In the genomic region with DNA sequence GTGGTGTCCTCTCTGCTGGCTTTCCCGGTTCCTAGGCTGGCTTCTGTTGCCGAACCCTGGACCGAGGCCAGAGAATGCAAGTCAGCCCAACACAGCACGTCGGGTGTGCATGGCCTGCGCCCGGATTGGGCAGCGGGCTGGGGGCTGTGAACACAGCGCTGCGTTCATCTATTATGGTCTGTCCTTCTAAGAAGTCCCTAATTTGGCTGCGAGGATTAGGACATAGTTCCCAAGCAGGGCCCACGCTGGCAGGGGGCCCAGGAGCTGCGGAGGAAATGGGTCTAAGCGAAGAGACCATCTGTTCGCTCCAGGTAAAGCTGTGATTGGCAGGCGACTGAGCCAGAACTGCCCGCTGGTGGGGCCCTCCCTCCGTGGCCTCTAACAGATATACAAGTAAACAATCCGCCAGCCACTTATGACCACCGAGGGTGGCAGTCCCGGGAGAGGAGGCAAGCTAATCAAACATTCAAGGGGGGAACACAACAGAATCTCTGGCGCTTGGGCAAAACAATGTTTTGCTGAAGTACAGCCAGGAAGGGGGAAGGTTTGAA, we compare ENCODE assay signal across 1 cellular context.
A peak's percentile ranks its signal among the peaks of the same experiment; 100 is the strongest.
TF ChIP-seq lines count a peak whose summit lies in the region.

No MANE protein-coding gene starts in this region.

TF ChIP-seq in HepG2, 621 proteins besides CTCF, POLR2A, EP300 and RAD21 (continued from another document):
- TF ChIP-seq, protein P1, sequence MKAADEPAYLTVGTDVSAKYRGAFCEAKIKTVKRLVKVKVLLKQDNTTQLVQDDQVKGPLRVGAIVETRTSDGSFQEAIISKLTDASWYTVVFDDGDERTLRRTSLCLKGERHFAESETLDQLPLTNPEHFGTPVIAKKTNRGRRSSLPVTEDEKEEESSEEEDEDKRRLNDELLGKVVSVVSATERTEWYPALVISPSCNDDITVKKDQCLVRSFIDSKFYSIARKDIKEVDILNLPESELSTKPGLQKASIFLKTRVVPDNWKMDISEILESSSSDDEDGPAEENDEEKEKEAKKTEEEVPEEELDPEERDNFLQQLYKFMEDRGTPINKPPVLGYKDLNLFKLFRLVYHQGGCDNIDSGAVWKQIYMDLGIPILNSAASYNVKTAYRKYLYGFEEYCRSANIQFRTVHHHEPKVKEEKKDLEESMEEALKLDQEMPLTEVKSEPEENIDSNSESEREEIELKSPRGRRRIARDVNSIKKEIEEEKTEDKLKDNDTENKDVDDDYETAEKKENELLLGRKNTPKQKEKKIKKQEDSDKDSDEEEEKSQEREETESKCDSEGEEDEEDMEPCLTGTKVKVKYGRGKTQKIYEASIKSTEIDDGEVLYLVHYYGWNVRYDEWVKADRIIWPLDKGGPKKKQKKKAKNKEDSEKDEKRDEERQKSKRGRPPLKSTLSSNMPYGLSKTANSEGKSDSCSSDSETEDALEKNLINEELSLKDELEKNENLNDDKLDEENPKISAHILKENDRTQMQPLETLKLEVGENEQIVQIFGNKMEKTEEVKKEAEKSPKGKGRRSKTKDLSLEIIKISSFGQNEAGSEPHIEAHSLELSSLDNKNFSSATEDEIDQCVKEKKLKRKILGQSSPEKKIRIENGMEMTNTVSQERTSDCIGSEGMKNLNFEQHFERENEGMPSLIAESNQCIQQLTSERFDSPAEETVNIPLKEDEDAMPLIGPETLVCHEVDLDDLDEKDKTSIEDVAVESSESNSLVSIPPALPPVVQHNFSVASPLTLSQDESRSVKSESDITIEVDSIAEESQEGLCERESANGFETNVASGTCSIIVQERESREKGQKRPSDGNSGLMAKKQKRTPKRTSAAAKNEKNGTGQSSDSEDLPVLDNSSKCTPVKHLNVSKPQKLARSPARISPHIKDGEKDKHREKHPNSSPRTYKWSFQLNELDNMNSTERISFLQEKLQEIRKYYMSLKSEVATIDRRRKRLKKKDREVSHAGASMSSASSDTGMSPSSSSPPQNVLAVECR (CRISPR knock-in tag; IDR thresholded peaks at IDR 0.05; ENCODE audit: borderline replicate concordance) = peak; percentile 43; the same call in 1 of the 2 replicates
- TF ChIP-seq, protein P2, sequence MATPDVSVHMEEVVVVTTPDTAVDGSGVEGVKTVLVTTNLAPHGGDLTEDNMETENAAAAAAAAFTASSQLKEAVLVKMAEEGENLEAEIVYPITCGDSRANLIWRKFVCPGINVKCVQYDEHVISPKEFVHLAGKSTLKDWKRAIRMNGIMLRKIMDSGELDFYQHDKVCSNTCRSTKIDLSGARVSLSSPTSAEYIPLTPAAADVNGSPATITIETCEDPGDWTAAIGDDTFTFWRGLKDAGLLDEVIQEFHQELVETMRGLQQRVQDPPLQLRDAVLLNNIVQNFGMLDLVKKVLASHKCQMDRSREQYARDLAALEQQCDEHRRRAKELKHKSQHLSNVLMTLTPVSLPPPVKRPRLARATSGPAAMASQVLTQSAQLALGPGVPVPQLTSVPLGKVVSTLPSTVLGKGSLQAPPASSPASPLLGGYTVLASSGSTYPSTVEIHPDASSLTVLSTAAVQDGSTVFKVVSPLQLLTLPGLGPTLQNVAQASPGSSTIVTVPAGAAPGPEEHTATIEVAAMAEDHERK (CRISPR knock-in tag; IDR thresholded peaks at IDR 0.05; ENCODE audit: low read depth) = no peak
- no peak for TF ChIP-seq EED (CRISPR knock-in tag; IDR thresholded peaks at IDR 0.05)
- peak; percentile 36 for TF ChIP-seq SRSF1 (optimal IDR thresholded peaks at IDR 0.05; ENCODE audit: low read depth, low read length)
- TF ChIP-seq ZNF773 (CRISPR knock-in tag; IDR thresholded peaks at IDR 0.05; ENCODE audit: borderline replicate concordance) = no peak
- no peak; the same call in 1 of the 2 replicates for TF ChIP-seq ZMYM3 (CRISPR knock-in tag; IDR thresholded peaks at IDR 0.05)
- TF ChIP-seq ZNF891 (CRISPR knock-in tag; IDR thresholded peaks at IDR 0.05) = no peak
- no peak for TF ChIP-seq KAT2B (IDR thresholded peaks at IDR 0.05; ENCODE audit: borderline replicate concordance, low read depth, low read length)
- TF ChIP-seq CBX2 (IDR thresholded peaks at IDR 0.05; ENCODE audit: low read depth, low read length) = no peak
- TF ChIP-seq CBX2 (CRISPR knock-in tag; IDR thresholded peaks at IDR 0.05; ENCODE audit: low read depth) = no peak
- TF ChIP-seq, protein P3, sequence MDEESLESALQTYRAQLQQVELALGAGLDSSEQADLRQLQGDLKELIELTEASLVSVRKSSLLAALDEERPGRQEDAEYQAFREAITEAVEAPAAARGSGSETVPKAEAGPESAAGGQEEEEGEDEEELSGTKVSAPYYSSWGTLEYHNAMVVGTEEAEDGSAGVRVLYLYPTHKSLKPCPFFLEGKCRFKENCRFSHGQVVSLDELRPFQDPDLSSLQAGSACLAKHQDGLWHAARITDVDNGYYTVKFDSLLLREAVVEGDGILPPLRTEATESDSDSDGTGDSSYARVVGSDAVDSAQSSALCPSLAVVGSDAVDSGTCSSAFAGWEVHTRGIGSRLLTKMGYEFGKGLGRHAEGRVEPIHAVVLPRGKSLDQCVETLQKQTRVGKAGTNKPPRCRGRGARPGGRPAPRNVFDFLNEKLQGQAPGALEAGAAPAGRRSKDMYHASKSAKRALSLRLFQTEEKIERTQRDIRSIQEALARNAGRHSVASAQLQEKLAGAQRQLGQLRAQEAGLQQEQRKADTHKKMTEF (CRISPR knock-in tag; IDR thresholded peaks at IDR 0.05) = no peak; the same call in none of the 2 replicates
- TF ChIP-seq, protein P4, sequence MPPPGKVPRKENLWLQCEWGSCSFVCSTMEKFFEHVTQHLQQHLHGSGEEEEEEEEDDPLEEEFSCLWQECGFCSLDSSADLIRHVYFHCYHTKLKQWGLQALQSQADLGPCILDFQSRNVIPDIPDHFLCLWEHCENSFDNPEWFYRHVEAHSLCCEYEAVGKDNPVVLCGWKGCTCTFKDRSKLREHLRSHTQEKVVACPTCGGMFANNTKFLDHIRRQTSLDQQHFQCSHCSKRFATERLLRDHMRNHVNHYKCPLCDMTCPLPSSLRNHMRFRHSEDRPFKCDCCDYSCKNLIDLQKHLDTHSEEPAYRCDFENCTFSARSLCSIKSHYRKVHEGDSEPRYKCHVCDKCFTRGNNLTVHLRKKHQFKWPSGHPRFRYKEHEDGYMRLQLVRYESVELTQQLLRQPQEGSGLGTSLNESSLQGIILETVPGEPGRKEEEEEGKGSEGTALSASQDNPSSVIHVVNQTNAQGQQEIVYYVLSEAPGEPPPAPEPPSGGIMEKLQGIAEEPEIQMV (CRISPR knock-in tag; IDR thresholded peaks at IDR 0.05; ENCODE audit: low read depth) = 0 out of 2 replicates have a peak, but pooled peaks have one; percentile 45
- no peak for TF ChIP-seq ZNF326 (CRISPR knock-in tag; IDR thresholded peaks at IDR 0.05; ENCODE audit: borderline replicate concordance)
- TF ChIP-seq ZMYM2 (CRISPR knock-in tag; IDR thresholded peaks at IDR 0.05) = no peak
- peak; percentile 43 for TF ChIP-seq NFYB (CRISPR knock-in tag; IDR thresholded peaks at IDR 0.05)
- no peak for TF ChIP-seq U2AF2 (IDR thresholded peaks at IDR 0.05; ENCODE audit: low read depth, low read length)
- no peak for TF ChIP-seq ZNF33A (CRISPR knock-in tag; IDR thresholded peaks at IDR 0.05; ENCODE audit: borderline replicate concordance)
- no peak for TF ChIP-seq ZNF672 (CRISPR knock-in tag; IDR thresholded peaks at IDR 0.05)
- no peak; the same call in 1 of the 2 replicates for TF ChIP-seq ZFP36L1 (CRISPR knock-in tag; IDR thresholded peaks at IDR 0.05)
- 0 out of 2 replicates have a peak, but pooled peaks have one; percentile 36 for TF ChIP-seq YEATS4 (CRISPR knock-in tag; IDR thresholded peaks at IDR 0.05; ENCODE audit: borderline replicate concordance)
- no peak for TF ChIP-seq RBAK (CRISPR knock-in tag; IDR thresholded peaks at IDR 0.05)
- no peak for TF ChIP-seq TOE1 (CRISPR knock-in tag; IDR thresholded peaks at IDR 0.05)
- TF ChIP-seq ZNF230 (CRISPR knock-in tag; IDR thresholded peaks at IDR 0.05) = 0 out of 2 replicates have a peak, but pooled peaks have one; percentile 56
- TF ChIP-seq, protein P5, sequence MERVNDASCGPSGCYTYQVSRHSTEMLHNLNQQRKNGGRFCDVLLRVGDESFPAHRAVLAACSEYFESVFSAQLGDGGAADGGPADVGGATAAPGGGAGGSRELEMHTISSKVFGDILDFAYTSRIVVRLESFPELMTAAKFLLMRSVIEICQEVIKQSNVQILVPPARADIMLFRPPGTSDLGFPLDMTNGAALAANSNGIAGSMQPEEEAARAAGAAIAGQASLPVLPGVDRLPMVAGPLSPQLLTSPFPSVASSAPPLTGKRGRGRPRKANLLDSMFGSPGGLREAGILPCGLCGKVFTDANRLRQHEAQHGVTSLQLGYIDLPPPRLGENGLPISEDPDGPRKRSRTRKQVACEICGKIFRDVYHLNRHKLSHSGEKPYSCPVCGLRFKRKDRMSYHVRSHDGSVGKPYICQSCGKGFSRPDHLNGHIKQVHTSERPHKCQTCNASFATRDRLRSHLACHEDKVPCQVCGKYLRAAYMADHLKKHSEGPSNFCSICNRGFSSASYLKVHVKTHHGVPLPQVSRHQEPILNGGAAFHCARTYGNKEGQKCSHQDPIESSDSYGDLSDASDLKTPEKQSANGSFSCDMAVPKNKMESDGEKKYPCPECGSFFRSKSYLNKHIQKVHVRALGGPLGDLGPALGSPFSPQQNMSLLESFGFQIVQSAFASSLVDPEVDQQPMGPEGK (CRISPR knock-in tag; IDR thresholded peaks at IDR 0.05) = peak; percentile 55; the same call in 1 of the 2 replicates
- TF ChIP-seq GFI1 (CRISPR knock-in tag; IDR thresholded peaks at IDR 0.05; ENCODE audit: borderline replicate concordance) = peak; percentile 30; the same call in 1 of the 2 replicates
- peak; percentile 74; the same call in 1 of the 2 replicates for TF ChIP-seq GATAD2A (CRISPR knock-in tag; IDR thresholded peaks at IDR 0.05)
- TF ChIP-seq ZBTB38 (CRISPR knock-in tag; IDR thresholded peaks at IDR 0.05) = no peak
- TF ChIP-seq, protein P6, sequence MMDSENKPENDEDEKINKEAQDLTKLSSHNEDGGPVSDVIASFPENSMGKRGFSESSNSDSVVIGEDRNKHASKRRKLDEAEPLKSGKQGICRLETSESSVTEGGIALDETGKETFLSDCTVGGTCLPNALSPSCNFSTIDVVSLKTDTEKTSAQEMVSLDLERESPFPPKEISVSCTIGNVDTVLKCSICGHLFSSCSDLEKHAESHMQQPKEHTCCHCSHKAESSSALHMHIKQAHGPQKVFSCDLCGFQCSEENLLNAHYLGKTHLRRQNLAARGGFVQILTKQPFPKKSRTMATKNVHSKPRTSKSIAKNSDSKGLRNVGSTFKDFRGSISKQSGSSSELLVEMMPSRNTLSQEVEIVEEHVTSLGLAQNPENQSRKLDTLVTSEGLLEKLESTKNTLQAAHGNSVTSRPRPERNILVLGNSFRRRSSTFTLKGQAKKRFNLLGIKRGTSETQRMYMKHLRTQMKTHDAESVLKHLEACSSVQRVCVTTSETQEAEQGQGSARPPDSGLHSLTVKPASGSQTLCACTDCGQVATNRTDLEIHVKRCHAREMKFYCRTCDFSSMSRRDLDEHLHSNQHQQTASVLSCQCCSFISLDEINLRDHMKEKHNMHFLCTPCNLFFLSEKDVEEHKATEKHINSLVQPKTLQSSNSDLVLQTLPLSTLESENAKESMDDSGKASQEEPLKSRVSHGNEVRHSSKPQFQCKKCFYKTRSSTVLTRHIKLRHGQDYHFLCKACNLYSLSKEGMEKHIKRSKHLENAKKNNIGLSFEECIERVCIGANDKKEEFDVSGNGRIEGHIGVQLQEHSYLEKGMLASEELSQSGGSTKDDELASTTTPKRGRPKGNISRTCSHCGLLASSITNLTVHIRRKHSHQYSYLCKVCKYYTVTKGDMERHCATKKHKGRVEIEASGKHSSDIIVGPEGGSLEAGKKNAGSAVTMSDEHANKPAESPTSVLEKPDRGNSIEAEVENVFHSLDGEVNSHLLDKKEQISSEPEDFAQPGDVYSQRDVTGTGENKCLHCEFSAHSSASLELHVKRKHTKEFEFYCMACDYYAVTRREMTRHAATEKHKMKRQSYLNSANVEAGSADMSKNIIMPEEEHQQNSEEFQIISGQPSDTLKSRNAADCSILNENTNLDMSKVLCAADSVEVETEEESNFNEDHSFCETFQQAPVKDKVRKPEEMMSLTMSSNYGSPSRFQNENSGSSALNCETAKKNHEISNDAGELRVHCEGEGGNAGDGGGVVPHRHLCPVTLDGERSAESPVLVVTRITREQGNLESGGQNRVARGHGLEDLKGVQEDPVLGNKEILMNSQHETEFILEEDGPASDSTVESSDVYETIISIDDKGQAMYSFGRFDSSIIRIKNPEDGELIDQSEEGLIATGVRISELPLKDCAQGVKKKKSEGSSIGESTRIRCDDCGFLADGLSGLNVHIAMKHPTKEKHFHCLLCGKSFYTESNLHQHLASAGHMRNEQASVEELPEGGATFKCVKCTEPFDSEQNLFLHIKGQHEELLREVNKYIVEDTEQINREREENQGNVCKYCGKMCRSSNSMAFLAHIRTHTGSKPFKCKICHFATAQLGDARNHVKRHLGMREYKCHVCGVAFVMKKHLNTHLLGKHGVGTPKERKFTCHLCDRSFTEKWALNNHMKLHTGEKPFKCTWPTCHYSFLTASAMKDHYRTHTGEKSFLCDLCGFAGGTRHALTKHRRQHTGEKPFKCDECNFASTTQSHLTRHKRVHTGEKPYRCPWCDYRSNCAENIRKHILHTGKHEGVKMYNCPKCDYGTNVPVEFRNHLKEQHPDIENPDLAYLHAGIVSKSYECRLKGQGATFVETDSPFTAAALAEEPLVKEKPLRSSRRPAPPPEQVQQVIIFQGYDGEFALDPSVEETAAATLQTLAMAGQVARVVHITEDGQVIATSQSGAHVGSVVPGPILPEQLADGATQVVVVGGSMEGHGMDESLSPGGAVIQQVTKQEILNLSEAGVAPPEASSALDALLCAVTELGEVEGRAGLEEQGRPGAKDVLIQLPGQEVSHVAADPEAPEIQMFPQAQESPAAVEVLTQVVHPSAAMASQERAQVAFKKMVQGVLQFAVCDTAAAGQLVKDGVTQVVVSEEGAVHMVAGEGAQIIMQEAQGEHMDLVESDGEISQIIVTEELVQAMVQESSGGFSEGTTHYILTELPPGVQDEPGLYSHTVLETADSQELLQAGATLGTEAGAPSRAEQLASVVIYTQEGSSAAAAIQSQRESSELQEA (CRISPR knock-in tag; IDR thresholded peaks at IDR 0.05; ENCODE audit: not compliant biosample characterization) = no peak
- peak; percentile 66 for TF ChIP-seq KDM2A (CRISPR knock-in tag; IDR thresholded peaks at IDR 0.05; ENCODE audit: borderline replicate concordance, low read depth)
- TF ChIP-seq, protein P7, sequence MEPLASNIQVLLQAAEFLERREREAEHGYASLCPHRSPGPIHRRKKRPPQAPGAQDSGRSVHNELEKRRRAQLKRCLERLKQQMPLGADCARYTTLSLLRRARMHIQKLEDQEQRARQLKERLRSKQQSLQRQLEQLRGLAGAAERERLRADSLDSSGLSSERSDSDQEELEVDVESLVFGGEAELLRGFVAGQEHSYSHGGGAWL (CRISPR knock-in tag; IDR thresholded peaks at IDR 0.05) = peak; percentile 41; the same call in 1 of the 2 replicates
- peak; percentile 4; the same call in 1 of the 2 replicates for TF ChIP-seq SNAPC2 (CRISPR knock-in tag; IDR thresholded peaks at IDR 0.05)
- peak; percentile 67; the same call in 1 of the 2 replicates for TF ChIP-seq SALL1 (CRISPR knock-in tag; IDR thresholded peaks at IDR 0.05)
- TF ChIP-seq MTA1 (CRISPR knock-in tag; IDR thresholded peaks at IDR 0.05; ENCODE audit: borderline replicate concordance) = 0 out of 2 replicates have a peak, but pooled peaks have one; percentile 29
